1 cellular context compared by ENCODE assay signal in genomic region chr6:168666751-168667427, GRCh38.
TF ChIP-seq lines count a peak whose summit lies in the region.

No MANE protein-coding gene starts in this region.

TF ChIP-seq in H1, 55 proteins besides CTCF, POLR2A, EP300 and RAD21 (continued from another document):
- TF ChIP-seq BRCA1 (IDR thresholded peaks at IDR 0.05; ENCODE audit: low read depth, low read length) (no peak), MAFK (IDR thresholded peaks at IDR 0.05; ENCODE audit: low read depth, low read length) (no peak), EGR1 (IDR thresholded peaks at IDR 0.05; ENCODE audit: borderline replicate concordance, low read depth, low read length) (no peak), POU5F1 (IDR thresholded peaks at IDR 0.05; ENCODE audit: low read depth, low read length) (no peak), CHD1 (IDR thresholded peaks at IDR 0.05; ENCODE audit: low read depth, low read length) (no peak), POLR2AphosphoS5 (IDR thresholded peaks at IDR 0.05; ENCODE audit: low read depth, low read length) (no peak), TAF1 (IDR thresholded peaks at IDR 0.05; ENCODE audit: low read depth, low read length) (no peak), HDAC2 (IDR thresholded peaks at IDR 0.05; ENCODE audit: borderline replicate concordance in 1 of 2, low read depth in 2 of 2, low read length in 2 of 2) (no peak), JUN (IDR thresholded peaks at IDR 0.05; ENCODE audit: low read depth, low read length) (no peak), SIN3A (conservative IDR thresholded peaks at IDR 0.05 in 1 of 2, IDR thresholded peaks at IDR 0.05 in 1 of 2; ENCODE audit: low read depth in 1 of 2, low read length in 2 of 2) (no peak), NRF1 (IDR thresholded peaks at IDR 0.05; ENCODE audit: low read depth, low read length) (no peak), HDAC6 (IDR thresholded peaks at IDR 0.05; ENCODE audit: low read depth, low read length) (no peak), EZH2 (IDR thresholded peaks at IDR 0.05; ENCODE audit: low read depth, low read length, severe bottlenecking) (no peak), RBBP5 (IDR thresholded peaks at IDR 0.05; ENCODE audit: borderline replicate concordance, low read depth, low read length) (no peak)
- TF ChIP-seq, protein P1, sequence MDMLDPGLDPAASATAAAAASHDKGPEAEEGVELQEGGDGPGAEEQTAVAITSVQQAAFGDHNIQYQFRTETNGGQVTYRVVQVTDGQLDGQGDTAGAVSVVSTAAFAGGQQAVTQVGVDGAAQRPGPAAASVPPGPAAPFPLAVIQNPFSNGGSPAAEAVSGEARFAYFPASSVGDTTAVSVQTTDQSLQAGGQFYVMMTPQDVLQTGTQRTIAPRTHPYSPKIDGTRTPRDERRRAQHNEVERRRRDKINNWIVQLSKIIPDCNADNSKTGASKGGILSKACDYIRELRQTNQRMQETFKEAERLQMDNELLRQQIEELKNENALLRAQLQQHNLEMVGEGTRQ (IDR thresholded peaks at IDR 0.05; ENCODE audit: low read length), result no peak
TF ChIP-seq in H1: peak in this region for 0.
